30 cellular contexts compared by ENCODE assay signal in the genomic region with DNA sequence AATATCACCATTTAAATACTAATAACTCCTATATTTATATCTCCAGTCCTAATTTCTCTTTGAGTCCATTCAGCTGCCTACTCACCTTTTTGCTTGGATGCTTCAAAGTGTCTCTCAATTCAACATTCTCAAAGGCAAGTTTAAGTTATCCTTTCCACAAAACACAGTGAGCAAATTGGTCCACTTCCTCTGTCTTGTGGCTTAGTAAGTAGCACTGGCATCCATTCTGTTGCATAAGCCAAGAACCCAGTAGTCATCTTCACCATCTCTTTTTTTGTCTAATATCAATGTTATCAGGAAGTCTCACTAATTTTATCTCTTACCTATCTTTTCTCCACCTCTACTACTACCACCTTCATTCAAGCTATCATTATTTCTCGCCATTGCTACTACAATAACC.
"Had no signal": no experiment of that assay in that cellular context is flagged by ENCODE, and none has a peak within 500 bp of the region (broad histone marks: within the 10 kb centered on the region; RNA-seq: fewer than 3 reads in every experiment).

No MANE protein-coding gene starts in this region.

- H3K36me3 Mint-ChIP-seq: activated naive CD8-positive, alpha-beta T cell treated with anti-CD3 and anti-CD28 coated beads for 36 hours; immature natural killer cell; mesothelial cell of epicardium; naive B cell; stimulated activated effector memory CD8-positive, alpha-beta T cell treated with anti-CD3 and anti-CD28 coated beads, Interleukin-12 subunit alpha, Interleukin-12 subunit beta, amount 100 ng/mL, for 72 hours had no signal

- H3K9me3 ChIP-seq: adrenal gland, ascending aorta, heart left ventricle, ovary, prostate gland, thoracic aorta, uterus had no signal

- H3K4me3 ChIP-seq: adrenal gland, ascending aorta, heart left ventricle, ovary, prostate gland, thoracic aorta, uterus had no signal

- H3K4me3 Mint-ChIP-seq: activated CD4-positive, alpha-beta T cell treated with anti-CD3 and anti-CD28 coated beads for 36 hours; activated naive CD4-positive, alpha-beta T cell treated with anti-CD3 and anti-CD28 coated beads for 36 hours; activated naive CD8-positive, alpha-beta T cell treated with anti-CD3 and anti-CD28 coated beads for 36 hours; activated T-helper 1 cell treated with anti-CD3 and anti-CD28 coated beads, Interleukin-12 subunit alpha, Interleukin-12 subunit beta, Interleukin-2, Interleukin-4 antibody, amounts not matched to agents 30 ng/mL and 10 ng/mL and 1 ng/mL, durations not matched to agents 14 hours and 24 hours and 36 hours; effector memory CD8-positive, alpha-beta T cell; immature natural killer cell; mesothelial cell of epicardium; naive B cell; stimulated activated effector memory CD8-positive, alpha-beta T cell treated with anti-CD3 and anti-CD28 coated beads, Interleukin-12 subunit alpha, Interleukin-12 subunit beta, amount 100 ng/mL, for 72 hours; stimulated activated naive CD8-positive, alpha-beta T cell treated with anti-CD3 and anti-CD28 coated beads, Interleukin-15, Interleukin-2, amounts not matched to agents 100 ng/mL and 50 ng/mL, for 24 hours had no signal

- H3K4me1 Mint-ChIP-seq: activated CD4-positive, alpha-beta T cell treated with anti-CD3 and anti-CD28 coated beads for 36 hours; activated naive CD8-positive, alpha-beta T cell treated with anti-CD3 and anti-CD28 coated beads for 36 hours; naive B cell; stimulated activated effector memory CD8-positive, alpha-beta T cell treated with anti-CD3 and anti-CD28 coated beads, Interleukin-12 subunit alpha, Interleukin-12 subunit beta, amount 100 ng/mL, for 72 hours had no signal

- H3K27me3 Mint-ChIP-seq: activated CD4-positive, alpha-beta T cell treated with anti-CD3 and anti-CD28 coated beads for 36 hours; stimulated activated naive CD8-positive, alpha-beta T cell treated with anti-CD3 and anti-CD28 coated beads, Interleukin-15, Interleukin-2, amounts not matched to agents 100 ng/mL and 50 ng/mL, for 24 hours had no signal

- H3K9me3 Mint-ChIP-seq: activated naive CD4-positive, alpha-beta T cell treated with anti-CD3 and anti-CD28 coated beads for 36 hours; activated naive CD8-positive, alpha-beta T cell treated with anti-CD3 and anti-CD28 coated beads for 36 hours; activated T-helper 1 cell treated with anti-CD3 and anti-CD28 coated beads, Interleukin-12 subunit alpha, Interleukin-12 subunit beta, Interleukin-2, Interleukin-4 antibody, amounts not matched to agents 30 ng/mL and 10 ng/mL and 1 ng/mL, durations not matched to agents 14 hours and 24 hours and 36 hours; effector memory CD8-positive, alpha-beta T cell; immature natural killer cell; mesothelial cell of epicardium; naive B cell; stimulated activated effector memory CD8-positive, alpha-beta T cell treated with anti-CD3 and anti-CD28 coated beads, Interleukin-12 subunit alpha, Interleukin-12 subunit beta, amount 100 ng/mL, for 72 hours; stimulated activated naive CD8-positive, alpha-beta T cell treated with anti-CD3 and anti-CD28 coated beads, Interleukin-15, Interleukin-2, amounts not matched to agents 100 ng/mL and 50 ng/mL, for 24 hours had no signal

- H3K4me1 ChIP-seq: adrenal gland, ascending aorta, foreskin keratinocyte, prostate gland, uterus had no signal

- H3K27ac Mint-ChIP-seq: activated CD4-positive, alpha-beta T cell treated with anti-CD3 and anti-CD28 coated beads for 36 hours; activated naive CD4-positive, alpha-beta T cell treated with anti-CD3 and anti-CD28 coated beads for 36 hours; activated naive CD8-positive, alpha-beta T cell treated with anti-CD3 and anti-CD28 coated beads for 36 hours; activated T-helper 1 cell treated with anti-CD3 and anti-CD28 coated beads, Interleukin-12 subunit alpha, Interleukin-12 subunit beta, Interleukin-2, Interleukin-4 antibody, amounts not matched to agents 30 ng/mL and 10 ng/mL and 1 ng/mL, durations not matched to agents 14 hours and 24 hours and 36 hours; effector memory CD8-positive, alpha-beta T cell; immature natural killer cell; mesothelial cell of epicardium; naive B cell; stimulated activated effector memory CD8-positive, alpha-beta T cell treated with anti-CD3 and anti-CD28 coated beads, Interleukin-12 subunit alpha, Interleukin-12 subunit beta, amount 100 ng/mL, for 72 hours; stimulated activated naive CD8-positive, alpha-beta T cell treated with anti-CD3 and anti-CD28 coated beads, Interleukin-15, Interleukin-2, amounts not matched to agents 100 ng/mL and 50 ng/mL, for 24 hours had no signal

- ATAC-seq: activated CD4-positive, alpha-beta T cell treated with anti-CD3 and anti-CD28 coated beads for 36 hours; effector memory CD8-positive, alpha-beta T cell; foreskin keratinocyte; heart left ventricle; sciatic nerve; stimulated activated effector memory CD8-positive, alpha-beta T cell treated with anti-CD3 and anti-CD28 coated beads, Interleukin-12 subunit alpha, Interleukin-12 subunit beta, amount 100 ng/mL, for 72 hours had no signal

- DNase-seq: activated CD4-positive, alpha-beta T cell treated with anti-CD3 and anti-CD28 coated beads for 36 hours; activated CD4-positive, alpha-beta T cell treated with anti-CD3 and anti-CD28 coated beads, Interleukin-2, amount 50 U/mL, for 48 hours; activated CD4-positive, CD25-positive, alpha-beta regulatory T cell; activated CD8-positive, alpha-beta memory T cell treated with anti-CD3 and anti-CD28 coated beads, Interleukin-2, amount 50 U/mL, for 4 hours; activated effector memory CD4-positive, alpha-beta T cell treated with anti-CD3 and anti-CD28 coated beads, Interleukin-2, amount 50 U/mL, for 16 hours; activated naive CD4-positive, alpha-beta T cell treated with anti-CD3 and anti-CD28 coated beads for 36 hours; activated naive CD8-positive, alpha-beta T cell treated with anti-CD3 and anti-CD28 coated beads for 36 hours; activated T-cell treated with anti-CD3 and anti-CD28 coated beads, Interleukin-2, amount 50 U/mL, for 1 hour; adrenal gland; brain microvascular endothelial cell; cortex of kidney; effector memory CD8-positive, alpha-beta T cell; foreskin keratinocyte; heart left ventricle; hypothalamus; immature natural killer cell; naive B cell; ovary; retina; small intestine; stimulated activated CD4-positive, alpha-beta T cell treated with anti-CD3 and anti-CD28 coated beads, Interleukin-4, amount 100 ng/mL, for 24 hours; uterus had no signal

- H3K27ac ChIP-seq: adrenal gland, ascending aorta, brain microvascular endothelial cell, foreskin keratinocyte, heart left ventricle, ovary, prostate gland, thoracic aorta, uterus had no signal

- H3K36me3 ChIP-seq: adrenal gland, ascending aorta, brain microvascular endothelial cell, heart left ventricle, ovary, prostate gland, thoracic aorta, uterus had no signal

- H3K27me3 ChIP-seq: ascending aorta, brain microvascular endothelial cell, ovary, uterus had no signal
